ENCODE assay signal across 24 cellular contexts in genomic region chr19:57506163-57506562, GRCh38. TPM values are rescaled to one million over a fixed set of nuclear protein-coding genes. Genes with fewer than 3 reads are reported as not detected.
DNase-seq lines count a peak whose midpoint lies in the region; ATAC-seq, FAIRE-seq and TF ChIP-seq lines count a peak whose summit lies in the region.
"Had no signal": no experiment of that assay in that cellular context is flagged by ENCODE, and none has a peak within 500 bp of the region (broad histone marks: within the 10 kb centered on the region; RNA-seq: fewer than 3 reads in every experiment).

No MANE protein-coding gene starts in this region.

- no peak for TF ChIP-seq POLR2A in K562 (conservative IDR thresholded peaks at IDR 0.05)

- no peaks in the 10 kb centered on the region for H3K9me1 ChIP-seq in K562 (ENCODE audit: control insufficient read depth, insufficient read depth, low read length)

- BruUV-seq in K562 (replicated peaks; lab: Mats Ljungman, UMichigan), result no TSS peak

- DNase-seq in NCI-H748 (lab: John Stamatoyannopoulos, UW; ENCODE audit: unreplicated experiment) (peak; percentile 30), NCI-H748 treated with DMSO at 0.1 percent for 48 hours (lab: John Stamatoyannopoulos, UW) (no peak), COLO668 (lab: John Stamatoyannopoulos, UW; ENCODE audit: unreplicated experiment) (peak; percentile 8), NCI-H1105 (lab: John Stamatoyannopoulos, UW) (peak; percentile 26), K562 (ENCODE audit: extremely low read depth in 1 of 4, low spot score in 3 of 4) (no peak), cerebellar cortex (ENCODE audit: low spot score) (no peak), left lobe of liver (ENCODE audit: low spot score) (no peak)
- DNase-seq: AML-193; CD4-positive, alpha-beta T cell; COR-L47; KBM-7; MG63; NCI-H1436; NCI-H187; NCI-H2081 treated with DMSO at 0.1 percent for 48 hours; NCI-H526 treated with DMSO at 0.1 percent for 48 hours; SJCRH30; T-helper 17 cell had no signal

- no peaks in the 10 kb centered on the region for H3K36me3 ChIP-seq in K562 (ENCODE audit: control insufficient read depth, insufficient read depth, low read length)

- intact Hi-C loops in K562 (cut with micrococcal nuclease), result no loop called here

- 3% methylated on average over 4 of the region's 4 CpGs for WGBS in K562 (ENCODE audit: insufficient coverage, low coverage, missing lambda C conversion rate)

- no peak overlapping the region for H3K4me2 ChIP-seq in K562 (ENCODE audit: insufficient read depth, low read length)
- H3K4me2 ChIP-seq: BLaER1 treated with 17β-estradiol and CSF1 and Interleukin-3, amounts not matched to agents 10 nM and 100 nM had no signal

- TF ChIP-seq CTCF in K562 (IDR thresholded peaks at IDR 0.05 in 2 of 3, conservative IDR thresholded peaks at IDR 0.05 in 1 of 3; ENCODE audit: insufficient read depth in 2 of 3, low read depth in 1 of 3, low read length in 3 of 3), result no peak

- H3K27ac ChIP-seq in K562 (ENCODE audit: extremely low read depth, low read depth, low read length), result no peak overlapping the region
- H3K27ac ChIP-seq: BLaER1 treated with 17β-estradiol and CSF1 and Interleukin-3, amounts not matched to agents 10 nM and 100 nM; HL-60; SJCRH30 had no signal

- H3K4me3 ChIP-seq in K562, result no peak overlapping the region
- H3K4me3 ChIP-seq: BLaER1 treated with 17β-estradiol and CSF1 and Interleukin-3, amounts not matched to agents 10 nM and 100 nM; MG63; SJCRH30 had no signal

- TF ChIP-seq EP300 in K562 (IDR thresholded peaks at IDR 0.05; ENCODE audit: low read length), result no peak

- peak; percentile 15 for FAIRE-seq in K562 (lab: Jason Lieb, UNC)
- FAIRE-seq: A204.1, GM18507, RCC 7860 had no signal

- no peaks in the 10 kb centered on the region for H3K9me3 ChIP-seq in K562 (replicated peaks; ENCODE audit: control insufficient read depth, insufficient read depth, low read depth, low read length)

- no peak overlapping the region for H2AFZ ChIP-seq in K562 (ENCODE audit: low read depth, low read length)

- in situ Hi-C loops in K562 (cut with MboI), result no loop called here

- H3K4me1 ChIP-seq in K562 (replicated peaks in 1 of 2; ENCODE audit: control insufficient read depth in 2 of 2, insufficient read depth in 2 of 2, low read length in 2 of 2), result no peaks in the 10 kb centered on the region
- H3K4me1 ChIP-seq: SJCRH30 had no signal

- H3K9ac ChIP-seq in K562 (ENCODE audit: insufficient read depth in 1 of 2, low read depth in 2 of 2, low read length in 2 of 2), result no peak overlapping the region
- H3K9ac ChIP-seq: BLaER1 treated with 17β-estradiol and CSF1 and Interleukin-3, amounts not matched to agents 10 nM and 100 nM had no signal

- ATAC-seq in K562 (no peak), left lobe of liver (no peak)
- ATAC-seq: SK-N-SH treated with all-trans-retinoic acid at 6 μM for 48 hours, T-helper 17 cell had no signal

- no peak for TF ChIP-seq RAD21 in K562 (CRISPR knock-in tag; conservative IDR thresholded peaks at IDR 0.05 in 1 of 2, IDR thresholded peaks at IDR 0.05 in 1 of 2)

- CTCF ChIA-PET in K562 (lab: Yijun Ruan, JAX; ENCODE audit: low intra/inter-chr PET ratio), result interaction anchor here (0.6 kb wide), 1 partner anchor 775 kb away, joined by 5 read pairs; no protein-coding TSS in a partner anchor

- no peaks in the 10 kb centered on the region for H3K79me2 ChIP-seq in K562 (ENCODE audit: control insufficient read depth, insufficient read depth, low read length)

- POLR2A ChIA-PET in K562 (lab: Yijun Ruan, JAX), result no interaction called here

- H4K20me1 ChIP-seq in K562 (replicated peaks; ENCODE audit: control insufficient read depth, insufficient read depth, low read length), result no peaks in the 10 kb centered on the region
- H4K20me1 ChIP-seq: BLaER1 treated with 17β-estradiol and CSF1 and Interleukin-3, amounts not matched to agents 10 nM and 100 nM had no signal

- H3K27me3 ChIP-seq in K562 (ENCODE audit: control insufficient read depth in 2 of 2, insufficient read depth in 2 of 2, low read length in 2 of 2), result no peaks in the 10 kb centered on the region
- H3K27me3 ChIP-seq: BLaER1 treated with 17β-estradiol and CSF1 and Interleukin-3, amounts not matched to agents 10 nM and 100 nM; MG63; SJCRH30 had no signal

RNA-seq across cellular contexts. Expression of gene ZNF773, which starts 6.4 kb away (rescaled TPM):
- 4.6 and 6.2 TPM in 2 replicates for total RNA-seq in K562 (2011; cell fraction: chromatin; rRNA removed; ENCODE audit: low replicate concordance)
- 4.7 and 5.4 TPM in 2 replicates for total RNA-seq in K562 (2011; cell fraction: nucleolus; rRNA removed)
- total RNA-seq in K562 (2011; cell fraction: nucleoplasm; rRNA removed), result 9.3 and 11.5 TPM in 2 replicates
- total RNA-seq in K562 (2014; rRNA removed) (under 0.01 TPM in 1 of 2 replicates, not detected in the other), K562 (2014; rRNA removed; fragmentation: Illumina TruSeq; extraction: Trizol) (0.35 and 0.58 TPM in 2 replicates), K562 (2015; rRNA removed; fragmentation: Illumina TruSeq; extraction: Trizol) (0.04 TPM in 1 of 2 replicates, not detected in the other), K562 (2021) (0.31 and 0.82 TPM in 2 replicates), left lobe of liver (2.3 TPM)
- polyA plus RNA-seq in K562 (2011; rRNA removed) (0.87 and 2.0 TPM in 2 replicates), K562 (2014; fragmentation: Illumina TruSeq; extraction: Trizol) (0.31 and 0.66 TPM in 2 replicates), K562 (2014; fragmentation: Nextera tagmentation; extraction: Ambion mirVana) (under 1 TPM in 1 of 2 experiments, not detected in 1; 0.04 TPM), K562 (2014; rRNA removed) (0.30 and 0.35 TPM in 2 replicates)
- polyA plus RNA-seq in K562 (2011; cell fraction: cytosol; rRNA removed), result 1.2 and 1.6 TPM in 2 replicates
- polyA plus RNA-seq in K562 (2011; cell fraction: nucleus; rRNA removed), result 4.4 and 13.2 TPM in 2 replicates
- 0.09 and 0.36 TPM in 2 replicates for polyA plus RNA-seq in K562 (2012)
- polyA minus RNA-seq in K562 (2011; rRNA and poly(A)+ RNA removed), result 0.48 and 1.9 TPM in 2 replicates
- polyA minus RNA-seq in K562 (2011; cell fraction: cytosol; rRNA and poly(A)+ RNA removed), result 1.5 TPM in 1 of 2 replicates, not detected in the other
- 1.9 and 2.0 TPM in 2 replicates for polyA minus RNA-seq in K562 (2011; cell fraction: nucleus; rRNA and poly(A)+ RNA removed)

RNA-seq across cellular contexts. Expression of gene ZNF419, which starts 18.6 kb away (rescaled TPM):
- total RNA-seq in K562 (2011; cell fraction: chromatin; rRNA removed; ENCODE audit: low replicate concordance), result 7.7 and 13.6 TPM in 2 replicates
- total RNA-seq in K562 (2011; cell fraction: nucleolus; rRNA removed), result 7.6 and 8.3 TPM in 2 replicates
- 9.8 and 12.7 TPM in 2 replicates for total RNA-seq in K562 (2011; cell fraction: nucleoplasm; rRNA removed)
- total RNA-seq in K562 (2014; rRNA removed) (1.4 and 1.6 TPM in 2 replicates), K562 (2014; rRNA removed; fragmentation: Illumina TruSeq; extraction: Trizol) (1.8 and 2.3 TPM in 2 replicates), K562 (2015; rRNA removed; fragmentation: Illumina TruSeq; extraction: Trizol) (1.2 and 1.3 TPM in 2 replicates), K562 (2021) (1.5 TPM in 2 replicates), left lobe of liver (3.5 TPM)
- polyA plus RNA-seq in K562 (2011; rRNA removed) (1.7 and 5.4 TPM in 2 replicates), K562 (2014; fragmentation: Illumina TruSeq; extraction: Trizol) (1.3 TPM in 2 replicates), K562 (2014; fragmentation: Nextera tagmentation; extraction: Ambion mirVana) (under 1 TPM; 0.07 to 0.50 TPM), K562 (2014; rRNA removed) (1.3 and 2.2 TPM in 2 replicates)
- polyA plus RNA-seq in K562 (2011; cell fraction: cytosol; rRNA removed), result 1.8 and 3.0 TPM in 2 replicates
- polyA plus RNA-seq in K562 (2011; cell fraction: nucleus; rRNA removed), result 5.5 and 15.2 TPM in 2 replicates
- polyA plus RNA-seq in K562 (2012), result 0.99 and 1.8 TPM in 2 replicates
- polyA minus RNA-seq in K562 (2011; rRNA and poly(A)+ RNA removed), result 1.6 and 3.5 TPM in 2 replicates
- 1.2 TPM in 1 of 2 replicates, not detected in the other for polyA minus RNA-seq in K562 (2011; cell fraction: cytosol; rRNA and poly(A)+ RNA removed)
- 3.4 and 6.3 TPM in 2 replicates for polyA minus RNA-seq in K562 (2011; cell fraction: nucleus; rRNA and poly(A)+ RNA removed)

RNA-seq across cellular contexts. Expression of gene ZNF549, which starts 21.0 kb away (rescaled TPM):
- 1.4 and 2.8 TPM in 2 replicates for total RNA-seq in K562 (2011; cell fraction: chromatin; rRNA removed; ENCODE audit: low replicate concordance)
- total RNA-seq in K562 (2011; cell fraction: nucleolus; rRNA removed), result 1.0 and 1.6 TPM in 2 replicates
- total RNA-seq in K562 (2011; cell fraction: nucleoplasm; rRNA removed), result 1.3 and 1.4 TPM in 2 replicates
- total RNA-seq in K562 (2014; rRNA removed) (0.16 and 0.18 TPM in 2 replicates), K562 (2014; rRNA removed; fragmentation: Illumina TruSeq; extraction: Trizol) (0.29 and 0.48 TPM in 2 replicates), K562 (2015; rRNA removed; fragmentation: Illumina TruSeq; extraction: Trizol) (0.11 and 0.25 TPM in 2 replicates), K562 (2021) (0.22 TPM in 2 replicates), left lobe of liver (1.0 TPM)
- polyA plus RNA-seq in K562 (2011; rRNA removed) (0.08 and 0.68 TPM in 2 replicates), K562 (2014; fragmentation: Illumina TruSeq; extraction: Trizol) (0.25 and 0.29 TPM in 2 replicates), K562 (2014; fragmentation: Nextera tagmentation; extraction: Ambion mirVana) (under 1 TPM; 0.03 to 0.14 TPM), K562 (2014; rRNA removed) (0.12 and 0.25 TPM in 2 replicates)
- 0.03 and 0.52 TPM in 2 replicates for polyA plus RNA-seq in K562 (2011; cell fraction: cytosol; rRNA removed)
- polyA plus RNA-seq in K562 (2011; cell fraction: nucleus; rRNA removed), result 0.50 TPM in 1 of 2 replicates, not detected in the other
- polyA plus RNA-seq in K562 (2012), result 0.21 and 0.37 TPM in 2 replicates
- 0.03 and 1.1 TPM in 2 replicates for polyA minus RNA-seq in K562 (2011; rRNA and poly(A)+ RNA removed)
- polyA minus RNA-seq in K562 (2011; cell fraction: cytosol; rRNA and poly(A)+ RNA removed), result 0.48 TPM in 1 of 2 replicates, not detected in the other
- 0.54 TPM in 1 of 2 replicates, not detected in the other for polyA minus RNA-seq in K562 (2011; cell fraction: nucleus; rRNA and poly(A)+ RNA removed)

RNA-seq across cellular contexts. Expression of gene ZNF772, which starts 28.8 kb away (rescaled TPM):
- total RNA-seq in K562 (2011; cell fraction: chromatin; rRNA removed; ENCODE audit: low replicate concordance), result 4.5 and 6.0 TPM in 2 replicates
- total RNA-seq in K562 (2011; cell fraction: nucleolus; rRNA removed), result 3.9 and 5.3 TPM in 2 replicates
- 5.0 and 5.3 TPM in 2 replicates for total RNA-seq in K562 (2011; cell fraction: nucleoplasm; rRNA removed)
- total RNA-seq in K562 (2014; rRNA removed), result 0.98 and 1.6 TPM in 2 replicates
- 1.3 and 2.0 TPM in 2 replicates for total RNA-seq in K562 (2014; rRNA removed; fragmentation: Illumina TruSeq; extraction: Trizol)
- total RNA-seq in K562 (2015; rRNA removed; fragmentation: Illumina TruSeq; extraction: Trizol), result 1.1 and 1.4 TPM in 2 replicates
- total RNA-seq in K562 (2021), result 1.2 and 1.3 TPM in 2 replicates
- 0.70 and 1.9 TPM in 2 replicates for polyA plus RNA-seq in K562 (2011; rRNA removed)
- 0.71 and 0.89 TPM in 2 replicates for polyA plus RNA-seq in K562 (2011; cell fraction: cytosol; rRNA removed)
- polyA plus RNA-seq in K562 (2011; cell fraction: nucleus; rRNA removed), result 0.88 and 1.6 TPM in 2 replicates
- 0.62 and 0.73 TPM in 2 replicates for polyA plus RNA-seq in K562 (2012)
- 0.77 and 1.1 TPM in 2 replicates for polyA plus RNA-seq in K562 (2014; fragmentation: Illumina TruSeq; extraction: Trizol)
- polyA plus RNA-seq in K562 (2014; fragmentation: Nextera tagmentation; extraction: Ambion mirVana), result under 1 TPM; 0.13 to 0.21 TPM
- polyA plus RNA-seq in K562 (2014; rRNA removed), result 0.28 and 0.51 TPM in 2 replicates
- polyA minus RNA-seq in K562 (2011; rRNA and poly(A)+ RNA removed), result 1.8 and 4.8 TPM in 2 replicates
- 0.46 and 1.5 TPM in 2 replicates for polyA minus RNA-seq in K562 (2011; cell fraction: cytosol; rRNA and poly(A)+ RNA removed)
- 2.1 and 4.8 TPM in 2 replicates for polyA minus RNA-seq in K562 (2011; cell fraction: nucleus; rRNA and poly(A)+ RNA removed)
- total RNA-seq in left lobe of liver, result 3.6 TPM

RNA-seq across cellular contexts. Expression of gene VN1R1, which starts 49.2 kb away (rescaled TPM):
- 0.23 and 0.35 TPM in 2 replicates for total RNA-seq in K562 (2011; cell fraction: chromatin; rRNA removed; ENCODE audit: low replicate concordance)
- total RNA-seq in K562 (2011; cell fraction: nucleolus; rRNA removed), result 0.13 and 0.33 TPM in 2 replicates
- total RNA-seq in K562 (2011; cell fraction: nucleoplasm; rRNA removed), result 0.46 and 0.51 TPM in 2 replicates
- total RNA-seq in K562 (2014; rRNA removed), result 0.14 TPM in 1 of 2 replicates, not detected in the other
- total RNA-seq in K562 (2014; rRNA removed; fragmentation: Illumina TruSeq; extraction: Trizol), result 0.07 TPM in 1 of 2 replicates, not detected in the other
- total RNA-seq in K562 (2015; rRNA removed; fragmentation: Illumina TruSeq; extraction: Trizol), result not detected in 2 replicates
- not detected in 2 replicates for total RNA-seq in K562 (2021)
- polyA plus RNA-seq in K562 (2011; rRNA removed), result 0.10 and 0.11 TPM in 2 replicates
- 0.03 TPM in 1 of 2 replicates, not detected in the other for polyA plus RNA-seq in K562 (2011; cell fraction: cytosol; rRNA removed)
- 0.04 and 0.07 TPM in 2 replicates for polyA plus RNA-seq in K562 (2011; cell fraction: nucleus; rRNA removed)
- polyA plus RNA-seq in K562 (2012), result 0.05 and 0.21 TPM in 2 replicates
- not detected in 2 replicates for polyA plus RNA-seq in K562 (2014; fragmentation: Illumina TruSeq; extraction: Trizol)
- polyA plus RNA-seq in K562 (2014; fragmentation: Nextera tagmentation; extraction: Ambion mirVana), result under 1 TPM; 0.08 to 0.10 TPM
- 0.04 TPM in 1 of 2 replicates, not detected in the other for polyA plus RNA-seq in K562 (2014; rRNA removed)
- polyA minus RNA-seq in K562 (2011; rRNA and poly(A)+ RNA removed), result 0.11 TPM in 1 of 2 replicates, not detected in the other
- polyA minus RNA-seq in K562 (2011; cell fraction: cytosol; rRNA and poly(A)+ RNA removed), result not detected in 2 replicates
- not detected in 2 replicates for polyA minus RNA-seq in K562 (2011; cell fraction: nucleus; rRNA and poly(A)+ RNA removed)
- 0.43 TPM for total RNA-seq in left lobe of liver
- total RNA-seq: T-helper 17 cell had no signal

Comparison
In these comparisons a context has a peak if more than half of its experiments do, and no peak if none do; other contexts are left out.
1. DNase-seq: peak in NCI-H748 (single experiment), COLO668 (single experiment) and NCI-H1105 (single experiment); none in NCI-H748 treated with DMSO at 0.1 percent for 48 hours (single experiment), K562 (0 of 4), cerebellar cortex (single experiment) and left lobe of liver (single experiment).